Comparison of ENCODE assay signal across 23 cellular contexts in genomic region chr19:18776736-18777135, GRCh38. TPM values are rescaled to one million over a fixed set of nuclear protein-coding genes. Genes with fewer than 3 reads are reported as not detected.
DNase-seq lines count a peak whose midpoint lies in the region; ATAC-seq and TF ChIP-seq lines count a peak whose summit lies in the region.
"Had no signal": no experiment of that assay in that cellular context is flagged by ENCODE, and none has a peak within 500 bp of the region (broad histone marks: within the 10 kb centered on the region; RNA-seq: fewer than 3 reads in every experiment).

No MANE protein-coding gene starts in this region.

- ATAC-seq in SK-N-SH treated with all-trans-retinoic acid at 6 μM for 48 hours (peak; percentile 8; the same call in 2 of the 3 replicates), left lobe of liver (peak; percentile 6), GM18511 (IDR thresholded peaks at IDR 0.05; ENCODE audit: unreplicated experiment) (no peak)
- ATAC-seq: activated CD4-positive, CD25-positive, alpha-beta regulatory T cell treated with anti-CD3 and anti-CD28 coated beads, Interleukin-2, amount 50 U/mL, for 24 hours had no signal

- no peak overlapping the region for H3K27ac ChIP-seq in colonic mucosa
- H3K27ac ChIP-seq: gastrocnemius medialis, tibial artery had no signal

- H3K36me3 ChIP-seq in H7 (replicated peaks; ENCODE audit: control insufficient read depth, insufficient read depth, low read length) (no peaks in the 10 kb centered on the region), colonic mucosa (no peaks in the 10 kb centered on the region)
- H3K36me3 ChIP-seq: gastrocnemius medialis had no signal

- no peaks in the 10 kb centered on the region for H3K9me3 ChIP-seq in colonic mucosa
- H3K9me3 ChIP-seq: gastrocnemius medialis, tibial artery had no signal

- H3K4me1 ChIP-seq in colonic mucosa: no peaks in the 10 kb centered on the region
- H3K4me1 ChIP-seq: gastrocnemius medialis had no signal

- DNase-seq in AG08395 (ENCODE audit: low spot score): peak; percentile 74
- peak; percentile 71 for DNase-seq in H7
- no peak for DNase-seq in left lobe of liver (ENCODE audit: low spot score)
- no peak for DNase-seq in stimulated activated CD4-positive, alpha-beta T cell treated with anti-CD3 and anti-CD28 coated beads, Interleukin-1b, Interleukin-23, amount 100 ng/mL, for 48 hours
- no peak for DNase-seq in colonic mucosa
- no peak for DNase-seq in NCI-H524 treated with DMSO at 0.1 percent for 48 hours (lab: John Stamatoyannopoulos, UW)
- DNase-seq: activated CD8-positive, alpha-beta memory T cell treated with anti-CD3 and anti-CD28 coated beads, Interleukin-2, amount 50 U/mL, for 48 hours; activated naive CD4-positive, alpha-beta T cell treated with anti-CD3 and anti-CD28 coated beads, Interleukin-2, amount 50 U/mL, for 16 hours; effector CD4-positive, alpha-beta T cell; gastrocnemius medialis; H9; immature natural killer cell; Kasumi-1; NCI-H1694; NCI-H510A; stimulated activated CD4-positive, alpha-beta T cell treated with anti-CD3 and anti-CD28 coated beads, Interleukin-4, amount 100 ng/mL, for 4 hours; T-helper 1 cell; tibial artery had no signal

- H3K27me3 ChIP-seq in H7 (ENCODE audit: control insufficient read depth, insufficient read depth, low read length): peaks cover 54% of the 10 kb centered on the region
- H3K27me3 ChIP-seq in colonic mucosa: no peaks in the 10 kb centered on the region
- H3K27me3 ChIP-seq: gastrocnemius medialis had no signal

- no peak overlapping the region for H3K9ac ChIP-seq in colonic mucosa (ENCODE audit: low read depth in 2 of 2, low read length in 2 of 2)

- no peak overlapping the region for H3K4me3 ChIP-seq in H7 (ENCODE audit: insufficient read depth, low read depth, low read length)
- H3K4me3 ChIP-seq in colonic mucosa: no peak overlapping the region
- H3K4me3 ChIP-seq: gastrocnemius medialis, tibial artery had no signal

- TF ChIP-seq CTCF in colonic mucosa (IDR thresholded peaks at IDR 0.05): no peak

- intact Hi-C loops in colonic mucosa (cut with DNase I): no loop called here

TF ChIP-seq in SK-N-SH treated with all-trans-retinoic acid at 6 μM for 48 hours, 23 proteins besides CTCF, POLR2A, EP300 and RAD21:
- TF ChIP-seq TSHZ2 (CRISPR knock-in tag; IDR thresholded peaks at IDR 0.05) (no peak), RARB (CRISPR knock-in tag; IDR thresholded peaks at IDR 0.05) (no peak), PPARA (CRISPR knock-in tag; IDR thresholded peaks at IDR 0.05; ENCODE audit: borderline replicate concordance) (no peak), CSRNP3 (CRISPR knock-in tag; IDR thresholded peaks at IDR 0.05) (no peak), ZNF70 (CRISPR knock-in tag; IDR thresholded peaks at IDR 0.05) (no peak), ZFP3 (CRISPR knock-in tag; IDR thresholded peaks at IDR 0.05) (no peak), GLIS3 (CRISPR knock-in tag; IDR thresholded peaks at IDR 0.05) (no peak), PATZ1 (CRISPR knock-in tag; IDR thresholded peaks at IDR 0.05; ENCODE audit: borderline replicate concordance) (no peak)

RNA-seq across cellular contexts. Expression of gene COMP, which starts 14.4 kb away (rescaled TPM):
- not detected in 2 replicates for total RNA-seq in H7 (2014; rRNA removed; shearing (Covaris generic))
- total RNA-seq in left lobe of liver (not detected), colonic mucosa (under 1 TPM in 1 of 2 donors, not detected in 1; 0.13 TPM)
- total RNA-seq: B cell, bronchial epithelial cell had no signal

RNA-seq across cellular contexts. Expression of gene UPF1, which starts 55.0 kb away (rescaled TPM):
- 92.6 and 95.8 TPM in 2 replicates for total RNA-seq in H7 (2014; rRNA removed; shearing (Covaris generic))
- total RNA-seq in left lobe of liver: 43.5 TPM
- total RNA-seq in colonic mucosa: 100 to 1,000 TPM in 1 of 2 donors, 10 to 100 TPM in 1; 77.5 to 113 TPM

Comparison
In these comparisons a context has a peak if more than half of its experiments do, and no peak if none do; other contexts are left out.
1. DNase-seq: peak in AG08395 (single experiment) and H7 (single experiment); none in left lobe of liver (single experiment), stimulated activated CD4-positive, alpha-beta T cell treated with anti-CD3 and anti-CD28 coated beads, Interleukin-1b, Interleukin-23, amount 100 ng/mL, for 48 hours (single experiment), colonic mucosa (single experiment) and NCI-H524 treated with DMSO at 0.1 percent for 48 hours (single experiment).